13 cellular contexts compared by ENCODE assay signal in genomic region chr2:168816369-168816768, GRCh38. TPM values are rescaled to one million over a fixed set of nuclear protein-coding genes. Genes with fewer than 3 reads are reported as not detected.
DNase-seq lines count a peak whose midpoint lies in the region; ATAC-seq and TF ChIP-seq lines count a peak whose summit lies in the region.
"Had no signal": no experiment of that assay in that cellular context is flagged by ENCODE, and none has a peak within 500 bp of the region (broad histone marks: within the 10 kb centered on the region; RNA-seq: fewer than 3 reads in every experiment).

No MANE protein-coding gene starts in this region.

- H3K27me3 ChIP-seq in AG04450 (ENCODE audit: control insufficient read depth, insufficient read depth, low read length) (no peaks in the 10 kb centered on the region), mammary epithelial cell (ENCODE audit: insufficient read depth, low read length) (no peaks in the 10 kb centered on the region), A673 (replicated peaks; ENCODE audit: insufficient read depth, low read depth, low read length, poor library complexity) (no peaks in the 10 kb centered on the region)
- H3K27me3 ChIP-seq: BLaER1, gastrocnemius medialis had no signal

- H3K27ac ChIP-seq in AG04450 (ENCODE audit: low read depth, low read length) (peak overlapping the region; percentile 4), mammary epithelial cell (ENCODE audit: insufficient read depth, low read depth, low read length) (no peak overlapping the region), A673 (ENCODE audit: low read depth, low read length, poor library complexity, severe bottlenecking) (no peak overlapping the region)
- H3K27ac ChIP-seq: BLaER1, gastrocnemius medialis had no signal

- no peak overlapping the region for H3K9ac ChIP-seq in mammary epithelial cell (ENCODE audit: insufficient read depth, low read length)
- H3K9ac ChIP-seq: BLaER1 had no signal

- CTCF ChIA-PET in AG04450 (lab: Charles Lee) (interaction anchor here (0.6 to 1.4 kb wide), 2 partner anchors 43 to 145 kb away, joined by 3 read pairs; no protein-coding TSS in a partner anchor), mammary epithelial cell (lab: Charles Lee; ENCODE audit: low non-redundant PET) (no interaction called here), A673 (lab: Charles Lee) (no interaction called here)

- ATAC-seq in GM18909 (IDR thresholded peaks at IDR 0.05; ENCODE audit: poor library complexity, unreplicated experiment) = no peak
- ATAC-seq: gastrocnemius medialis, K562 had no signal

- H2AFZ ChIP-seq in mammary epithelial cell (ENCODE audit: low read depth, low read length) = peak overlapping the region; percentile 32

- no peaks in the 10 kb centered on the region for H4K20me1 ChIP-seq in mammary epithelial cell (ENCODE audit: insufficient read depth, low read length)
- H4K20me1 ChIP-seq: BLaER1 had no signal

- H3K79me2 ChIP-seq in mammary epithelial cell (ENCODE audit: insufficient read depth, low read length) = no peaks in the 10 kb centered on the region

- no peak overlapping the region for H3K4me2 ChIP-seq in mammary epithelial cell (ENCODE audit: insufficient read depth, low read depth, low read length)
- H3K4me2 ChIP-seq: BLaER1 had no signal

- POLR2A ChIA-PET in AG04450 (lab: Yijun Ruan, JAX) (no interaction called here), A673 (lab: Charles Lee; ENCODE audit: low non-redundant PET) (no interaction called here)

- DNase-seq in AG04450 (ENCODE audit: low read depth, low spot score) (peak; percentile 53), HT1080 (ENCODE audit: low read depth) (peak; percentile 79), mammary epithelial cell (peak; percentile 61), kidney tubule cell (ENCODE audit: low spot score) (peak; percentile 81), A673 (ENCODE audit: low spot score) (no peak), NCI-H510A (lab: John Stamatoyannopoulos, UW) (no peak)
- no peak for DNase-seq in activated CD4-positive, CD25-positive, alpha-beta regulatory T cell (lab: John Stamatoyannopoulos, UW)
- DNase-seq: gastrocnemius medialis; RPMI8226; stimulated activated CD4-positive, alpha-beta T cell treated with anti-CD3 and anti-CD28 coated beads, Interleukin-4, amount 100 ng/mL, for 1 hour had no signal

- BruUV-seq in mammary epithelial cell (replicated peaks; lab: Mats Ljungman, UMichigan) (no TSS peak), A673 (replicated peaks; lab: Mats Ljungman, UMichigan) (no TSS peak)

- H3K36me3 ChIP-seq in mammary epithelial cell (ENCODE audit: insufficient read depth, low read length) = no peaks in the 10 kb centered on the region
- no peaks in the 10 kb centered on the region for H3K36me3 ChIP-seq in A673 (ENCODE audit: insufficient read depth, low read length, poor library complexity, severe bottlenecking)
- H3K36me3 ChIP-seq: BLaER1, gastrocnemius medialis had no signal

- in situ Hi-C loops in mammary epithelial cell (cut with MboI; ENCODE audit: low sequenced_read_pairs in 2 of 2) = no loop called here

- H3K4me1 ChIP-seq in mammary epithelial cell (ENCODE audit: insufficient read depth, low read length) = peaks cover 7% of the 10 kb centered on the region
- peaks cover 11% of the 10 kb centered on the region for H3K4me1 ChIP-seq in A673 (ENCODE audit: insufficient read depth, low read length, poor library complexity, severe bottlenecking)

- H3K9me3 ChIP-seq in AG04450 (ENCODE audit: control insufficient read depth, insufficient read depth, low read length) (no peaks in the 10 kb centered on the region), mammary epithelial cell (replicated peaks; ENCODE audit: insufficient read depth, low read length) (no peaks in the 10 kb centered on the region), A673 (ENCODE audit: low read depth, low read length, poor library complexity, severe bottlenecking) (no peaks in the 10 kb centered on the region)
- H3K9me3 ChIP-seq: BLaER1, gastrocnemius medialis had no signal

- dilution Hi-C loops in mammary epithelial cell (cut with HindIII; ENCODE audit: low sequenced_read_pairs) = no loop called here

- TF ChIP-seq CTCF in AG04450 (IDR thresholded peaks at IDR 0.05; ENCODE audit: low read depth, low read length) (no peak), mammary epithelial cell (conservative IDR thresholded peaks at IDR 0.05 in 1 of 2, IDR thresholded peaks at IDR 0.05 in 1 of 2; ENCODE audit: extremely low read depth in 1 of 2, insufficient read depth in 1 of 2, low read depth in 1 of 2, low read length in 2 of 2) (no peak), A673 (conservative IDR thresholded peaks at IDR 0.05; ENCODE audit: low read depth, low read length) (no peak)

- 76% methylated on average over 3 of the region's 3 CpGs for WGBS in mammary epithelial cell (ENCODE audit: low coverage, missing lambda C conversion rate)

- no peak overlapping the region for H3K4me3 ChIP-seq in AG04450 (ENCODE audit: low read depth, low read length)
- H3K4me3 ChIP-seq in mammary epithelial cell (replicated peaks in 1 of 3; ENCODE audit: insufficient read depth in 1 of 3, low read depth in 2 of 3, low read length in 3 of 3) = no peak overlapping the region
- H3K4me3 ChIP-seq in A673 (ENCODE audit: low read depth, low read length, poor library complexity, severe bottlenecking) = no peak overlapping the region
- H3K4me3 ChIP-seq: BLaER1, gastrocnemius medialis, K562 had no signal

- intact Hi-C loops in mammary epithelial cell (cut with micrococcal nuclease) (no loop called here), A673 (cut with micrococcal nuclease; ENCODE audit: unreplicated experiment) (no loop called here)

RNA-seq across cellular contexts. Expression of gene NOSTRIN, which starts 13.9 kb away (rescaled TPM):
- polyA plus RNA-seq in AG04450 (2011; rRNA removed) (0.10 TPM in 1 of 2 replicates, not detected in the other), mammary epithelial cell (not detected)
- not detected in 2 replicates for polyA minus RNA-seq in AG04450 (2011; rRNA and poly(A)+ RNA removed)
- total RNA-seq in HT1080 (2014; rRNA removed; shearing (Covaris generic)) = not detected in 2 replicates
- 0.05 and 0.06 TPM in 2 replicates for polyA plus RNA-seq in HT1080 (2015; cell fraction: cytosol; rRNA removed)
- polyA plus RNA-seq in HT1080 (2015; cell fraction: nucleus; rRNA removed) = 0.07 TPM in 1 of 2 replicates, not detected in the other
- total RNA-seq in mammary epithelial cell (not detected), A673 (2021) (not detected in 2 replicates)
- polyA minus RNA-seq in mammary epithelial cell = not detected

Comparison
In these comparisons a context has a peak if more than half of its experiments do, and no peak if none do; other contexts are left out.
1. DNase-seq: peak in AG04450 (single experiment), HT1080 (single experiment), mammary epithelial cell (single experiment) and kidney tubule cell (single experiment); none in A673 (single experiment), activated CD4-positive, CD25-positive, alpha-beta regulatory T cell (0 of 4) and NCI-H510A (single experiment).